Comparison of ENCODE assay signal across 8 cellular contexts in genomic region chr6:28280595-28281287, GRCh38. TPM values are rescaled to one million over a fixed set of nuclear protein-coding genes. Genes with fewer than 3 reads are reported as not detected.
DNase-seq lines count a peak whose midpoint lies in the region; ATAC-seq, FAIRE-seq and TF ChIP-seq lines count a peak whose summit lies in the region.

No MANE protein-coding gene starts in this region.

- TF ChIP-seq CTCF in astrocyte (IDR thresholded peaks at IDR 0.05; ENCODE audit: insufficient read depth, low read depth, low read length): no peak
- no peak for TF ChIP-seq CTCF in lower lobe of right lung (IDR thresholded peaks at IDR 0.05)
- TF ChIP-seq CTCF in type B pancreatic cell (conservative IDR thresholded peaks at IDR 0.05): no peak

- H3K27me3 ChIP-seq in astrocyte (ENCODE audit: insufficient read depth, low read length) (no peaks in the 10 kb centered on the region), lower lobe of right lung (ENCODE audit: low read depth) (no peaks in the 10 kb centered on the region)

- no peaks in the 10 kb centered on the region for H4K20me1 ChIP-seq in astrocyte (ENCODE audit: insufficient read depth, low read length)

- H3K9me3 ChIP-seq in astrocyte (ENCODE audit: insufficient read depth, low read depth, low read length) (peaks cover 4% of the 10 kb centered on the region), lower lobe of right lung (peaks cover 6% of the 10 kb centered on the region)

- no peak overlapping the region for H3K27ac ChIP-seq in astrocyte (ENCODE audit: low read depth, low read length)
- H3K27ac ChIP-seq in lower lobe of right lung: peak overlapping the region; percentile 58

- FAIRE-seq in astrocyte (lab: Jason Lieb, UNC): no peak

- H3K36me3 ChIP-seq in astrocyte (ENCODE audit: insufficient read depth, low read length): peaks cover 16% of the 10 kb centered on the region
- H3K36me3 ChIP-seq in lower lobe of right lung: peaks cover 32% of the 10 kb centered on the region

- H3K4me2 ChIP-seq in astrocyte (ENCODE audit: low read length): peak overlapping the region; percentile 90

- peaks cover 12% of the 10 kb centered on the region for H3K4me1 Mint-ChIP-seq in activated naive CD4-positive, alpha-beta T cell treated with anti-CD3 and anti-CD28 coated beads, Interleukin-2, amount 50 U/mL, for 24 hours
- no peaks in the 10 kb centered on the region for H3K4me1 Mint-ChIP-seq in astrocyte (ENCODE audit: low read depth, unreplicated experiment)
- H3K4me1 Mint-ChIP-seq in type B pancreatic cell (ENCODE audit: unreplicated experiment): peaks cover 8% of the 10 kb centered on the region

- H3K9me3 Mint-ChIP-seq in activated naive CD4-positive, alpha-beta T cell treated with anti-CD3 and anti-CD28 coated beads, Interleukin-2, amount 50 U/mL, for 24 hours: peaks cover 7% of the 10 kb centered on the region
- H3K9me3 Mint-ChIP-seq in activated naive CD4-positive, alpha-beta T cell treated with anti-CD3 and anti-CD28 coated beads, Interleukin-2, amount 50 U/mL, for 72 hours: no peaks in the 10 kb centered on the region
- no peaks in the 10 kb centered on the region for H3K9me3 Mint-ChIP-seq in astrocyte (ENCODE audit: unreplicated experiment)
- no peaks in the 10 kb centered on the region for H3K9me3 Mint-ChIP-seq in type B pancreatic cell

- peak overlapping the region; percentile 89 for H2AFZ ChIP-seq in astrocyte (ENCODE audit: low read depth, low read length)

- H3K27ac Mint-ChIP-seq in activated naive CD4-positive, alpha-beta T cell treated with anti-CD3 and anti-CD28 coated beads, Interleukin-2, amount 50 U/mL, for 24 hours: no peak overlapping the region
- H3K27ac Mint-ChIP-seq in activated naive CD4-positive, alpha-beta T cell treated with anti-CD3 and anti-CD28 coated beads, Interleukin-2, amount 50 U/mL, for 72 hours: no peak overlapping the region
- H3K27ac Mint-ChIP-seq in astrocyte (ENCODE audit: unreplicated experiment) (no peak overlapping the region), type B pancreatic cell (no peak overlapping the region)

- H3K79me2 ChIP-seq in astrocyte (ENCODE audit: insufficient read depth, low read length): peaks cover 19% of the 10 kb centered on the region

- H3K4me3 Mint-ChIP-seq in activated naive CD4-positive, alpha-beta T cell treated with anti-CD3 and anti-CD28 coated beads, Interleukin-2, amount 50 U/mL, for 24 hours: peak overlapping the region; percentile 84
- H3K4me3 Mint-ChIP-seq in astrocyte (ENCODE audit: unreplicated experiment) (peak overlapping the region; percentile 96), type B pancreatic cell (peak overlapping the region; percentile 96)

- H3K4me1 ChIP-seq in astrocyte (ENCODE audit: insufficient read depth, low read length) (no peaks in the 10 kb centered on the region), lower lobe of right lung (peaks cover 9% of the 10 kb centered on the region)

- peaks cover 29% of the 10 kb centered on the region for H3K27me3 Mint-ChIP-seq in activated naive CD4-positive, alpha-beta T cell treated with anti-CD3 and anti-CD28 coated beads, Interleukin-2, amount 50 U/mL, for 24 hours
- no peaks in the 10 kb centered on the region for H3K27me3 Mint-ChIP-seq in astrocyte (ENCODE audit: low read depth, unreplicated experiment)
- H3K27me3 Mint-ChIP-seq in type B pancreatic cell: no peaks in the 10 kb centered on the region

- peak overlapping the region; percentile 86 for H3K9ac ChIP-seq in astrocyte (ENCODE audit: low read length)

- no peak for ATAC-seq in activated naive CD4-positive, alpha-beta T cell treated with anti-CD3 and anti-CD28 coated beads, Interleukin-2, amount 50 U/mL, for 72 hours
- no peak for ATAC-seq in lower lobe of right lung

- DNase-seq in activated naive CD4-positive, alpha-beta T cell treated with anti-CD3 and anti-CD28 coated beads, Interleukin-2, amount 50 U/mL, for 72 hours (ENCODE audit: low spot score in 2 of 2): no peak
- no peak for DNase-seq in astrocyte (ENCODE audit: low read depth)
- no peak for DNase-seq in lower lobe of right lung
- no peak for DNase-seq in type B pancreatic cell (ENCODE audit: extremely low spot score, unreplicated experiment)
- no peak for DNase-seq in D341Med (ENCODE audit: low spot score)
- DNase-seq in DMS79 treated with DMSO at 0.1 percent for 48 hours (lab: John Stamatoyannopoulos, UW): no peak
- no peak for DNase-seq in OCI-M2 (lab: John Stamatoyannopoulos, UW; ENCODE audit: unreplicated experiment)

- intact Hi-C loops in lower lobe of right lung (cut with DNase I): no loop called here

- H3K4me3 ChIP-seq in astrocyte (ENCODE audit: insufficient read depth, low read depth, low read length) (peak overlapping the region; percentile 84), lower lobe of right lung (peak overlapping the region; percentile 67)

- H3K36me3 Mint-ChIP-seq in activated naive CD4-positive, alpha-beta T cell treated with anti-CD3 and anti-CD28 coated beads, Interleukin-2, amount 50 U/mL, for 24 hours: peaks cover 18% of the 10 kb centered on the region
- H3K36me3 Mint-ChIP-seq in activated naive CD4-positive, alpha-beta T cell treated with anti-CD3 and anti-CD28 coated beads, Interleukin-2, amount 50 U/mL, for 72 hours: peaks cover 42 to 44% of the 10 kb centered on the region in 2 donors
- H3K36me3 Mint-ChIP-seq in astrocyte (ENCODE audit: low read depth, unreplicated experiment) (peaks cover 15% of the 10 kb centered on the region), type B pancreatic cell (peaks cover 23% of the 10 kb centered on the region)

RNA-seq across cellular contexts. Expression of gene PGBD1, which starts 0.6 kb away (rescaled TPM):
- total RNA-seq in activated naive CD4-positive, alpha-beta T cell treated with anti-CD3 and anti-CD28 coated beads, Interleukin-2, amount 50 U/mL, for 72 hours: 1 to 10 TPM in 1 of 2 donors, under 1 TPM in 1; 0.39 to 2.3 TPM
- 7.9 and 8.1 TPM in 2 replicates for total RNA-seq in astrocyte
- 3.5 TPM for total RNA-seq in lower lobe of right lung
- total RNA-seq in type B pancreatic cell (ENCODE audit: low replicate concordance): 3.6 and 7.9 TPM in 2 replicates

RNA-seq across cellular contexts. Expression of gene ZSCAN26, which starts 13.8 kb away (rescaled TPM):
- 1 to 10 TPM; 2.1 to 3.9 TPM for total RNA-seq in activated naive CD4-positive, alpha-beta T cell treated with anti-CD3 and anti-CD28 coated beads, Interleukin-2, amount 50 U/mL, for 72 hours
- 12.0 and 15.9 TPM in 2 replicates for total RNA-seq in astrocyte
- 12.2 TPM for total RNA-seq in lower lobe of right lung
- total RNA-seq in type B pancreatic cell (ENCODE audit: low replicate concordance): 10.9 and 16.7 TPM in 2 replicates

RNA-seq across cellular contexts. Expression of gene NKAPL, which starts 21.6 kb away (rescaled TPM):
- total RNA-seq in activated naive CD4-positive, alpha-beta T cell treated with anti-CD3 and anti-CD28 coated beads, Interleukin-2, amount 50 U/mL, for 72 hours: not detected
- total RNA-seq in astrocyte: not detected in 2 replicates
- total RNA-seq in lower lobe of right lung: 0.30 TPM
- 0.55 TPM in 1 of 2 replicates, not detected in the other for total RNA-seq in type B pancreatic cell (ENCODE audit: low replicate concordance)

RNA-seq across cellular contexts. Expression of gene ZKSCAN4, which starts 28.7 kb away (rescaled TPM):
- 1 to 10 TPM; 2.4 to 5.1 TPM for total RNA-seq in activated naive CD4-positive, alpha-beta T cell treated with anti-CD3 and anti-CD28 coated beads, Interleukin-2, amount 50 U/mL, for 72 hours
- total RNA-seq in astrocyte: 3.9 TPM in 2 replicates
- 6.2 TPM for total RNA-seq in lower lobe of right lung
- total RNA-seq in type B pancreatic cell (ENCODE audit: low replicate concordance): 7.8 TPM in 2 replicates

RNA-seq across cellular contexts. Expression of gene ZSCAN31, which starts 55.2 kb away (rescaled TPM):
- total RNA-seq in activated naive CD4-positive, alpha-beta T cell treated with anti-CD3 and anti-CD28 coated beads, Interleukin-2, amount 50 U/mL, for 72 hours: 1 to 10 TPM in 1 of 2 donors, under 1 TPM in 1; 0.70 to 1.7 TPM
- 1.1 and 1.6 TPM in 2 replicates for total RNA-seq in astrocyte
- total RNA-seq in lower lobe of right lung: 15.7 TPM
- total RNA-seq in type B pancreatic cell (ENCODE audit: low replicate concordance): 6.2 TPM in 2 replicates
